In genomic region chr6:167791036-167791779, GRCh38 we compare ENCODE assay signal across 20 cellular contexts. TPM values are rescaled to one million over a fixed set of nuclear protein-coding genes. Genes with fewer than 3 reads are reported as not detected.
A peak's percentile ranks its signal among the peaks of the same experiment; 100 is the strongest.
DNase-seq lines count a peak whose midpoint lies in the region; ATAC-seq and TF ChIP-seq lines count a peak whose summit lies in the region.
"Had no signal": no experiment of that assay in that cellular context is flagged by ENCODE, and none has a peak within 500 bp of the region (broad histone marks: within the 10 kb centered on the region; RNA-seq: fewer than 3 reads in every experiment).

No MANE protein-coding gene starts in this region.

- DNase-seq in SHP77 treated with DMSO at 0.1 percent for 48 hours (lab: John Stamatoyannopoulos, UW) (peak; percentile 48), esophagus muscularis mucosa (ENCODE audit: extremely low spot score) (peak; percentile 82), omental fat pad (ENCODE audit: low spot score) (no peak), NCI-H82 treated with DMSO at 0.1 percent for 48 hours (lab: John Stamatoyannopoulos, UW; ENCODE audit: unreplicated experiment) (no peak), NCI-H446 (lab: John Stamatoyannopoulos, UW) (no peak)
- DNase-seq: activated CD4-positive, alpha-beta T cell treated with anti-CD3 and anti-CD28 coated beads, Interleukin-2, amount 50 U/mL, for 48 hours; anterior cingulate cortex; effector CD8-positive, alpha-beta T cell; foreskin melanocyte; HFFc6; Kasumi-1; NCI-H2081; NCI-H82; stimulated activated CD4-positive, alpha-beta T cell treated with anti-CD3 and anti-CD28 coated beads, Interleukin-15, amount 100 ng/mL, for 24 hours; T1000 had no signal

- H3K36me3 ChIP-seq in esophagus muscularis mucosa = no peaks in the 10 kb centered on the region

- no peak overlapping the region for H3K4me3 ChIP-seq in esophagus muscularis mucosa

- TF ChIP-seq EP300 in esophagus muscularis mucosa (IDR thresholded peaks at IDR 0.05) = no peak

- no peak for TF ChIP-seq POLR2A in esophagus muscularis mucosa (IDR thresholded peaks at IDR 0.05; ENCODE audit: low read depth)

- no peak overlapping the region for H3K27ac ChIP-seq in esophagus muscularis mucosa (replicated peaks in 1 of 4)
- H3K27ac ChIP-seq: HL-60, parathyroid adenoma had no signal

- peaks cover 5 to 17% (median 8%) of the 10 kb centered on the region in 4 donors for H3K4me1 ChIP-seq in esophagus muscularis mucosa
- H3K4me1 ChIP-seq: parathyroid adenoma had no signal

- H3K27me3 ChIP-seq in esophagus muscularis mucosa = peaks cover 0 to 20% (median 2%) of the 10 kb centered on the region in 4 donors

- ATAC-seq in GM19463 (IDR thresholded peaks at IDR 0.05; ENCODE audit: unreplicated experiment) = peak; percentile 23
- peak; percentile 82 for ATAC-seq in omental fat pad (ENCODE audit: low FRiP score)
- ATAC-seq in HG03378 (IDR thresholded peaks at IDR 0.05; ENCODE audit: unreplicated experiment) = no peak
- ATAC-seq in HG03342 (IDR thresholded peaks at IDR 0.05; ENCODE audit: unreplicated experiment) = no peak

- H3K9me3 ChIP-seq in esophagus muscularis mucosa = no peaks in the 10 kb centered on the region

- TF ChIP-seq CTCF in esophagus muscularis mucosa (IDR thresholded peaks at IDR 0.05) = no peak
- TF ChIP-seq CTCF in omental fat pad (IDR thresholded peaks at IDR 0.05) = no peak

- WGBS in esophagus muscularis mucosa = 91% methylated on average over 14 of the region's 14 CpGs

- intact Hi-C loops in esophagus muscularis mucosa (cut with DNase I) = no loop called here

RNA-seq across cellular contexts. Expression of gene AFDN, which starts 35.5 kb away (rescaled TPM):
- 10 to 100 TPM; 66.9 to 88.0 (median 75.3) TPM for total RNA-seq in esophagus muscularis mucosa
- 100 to 1,000 TPM; 114 to 166 (median 125) TPM for total RNA-seq in omental fat pad

Comparison
In these comparisons a context has a peak if more than half of its experiments do, and no peak if none do; other contexts are left out.
1. ATAC-seq: peak in GM19463 (single experiment) and omental fat pad (single experiment); none in HG03378 (single experiment) and HG03342 (single experiment).
2. DNase-seq: peak in SHP77 treated with DMSO at 0.1 percent for 48 hours (single experiment) and esophagus muscularis mucosa (single experiment); none in omental fat pad (single experiment), NCI-H82 treated with DMSO at 0.1 percent for 48 hours (single experiment) and NCI-H446 (0 of 2).